In the genomic region with DNA sequence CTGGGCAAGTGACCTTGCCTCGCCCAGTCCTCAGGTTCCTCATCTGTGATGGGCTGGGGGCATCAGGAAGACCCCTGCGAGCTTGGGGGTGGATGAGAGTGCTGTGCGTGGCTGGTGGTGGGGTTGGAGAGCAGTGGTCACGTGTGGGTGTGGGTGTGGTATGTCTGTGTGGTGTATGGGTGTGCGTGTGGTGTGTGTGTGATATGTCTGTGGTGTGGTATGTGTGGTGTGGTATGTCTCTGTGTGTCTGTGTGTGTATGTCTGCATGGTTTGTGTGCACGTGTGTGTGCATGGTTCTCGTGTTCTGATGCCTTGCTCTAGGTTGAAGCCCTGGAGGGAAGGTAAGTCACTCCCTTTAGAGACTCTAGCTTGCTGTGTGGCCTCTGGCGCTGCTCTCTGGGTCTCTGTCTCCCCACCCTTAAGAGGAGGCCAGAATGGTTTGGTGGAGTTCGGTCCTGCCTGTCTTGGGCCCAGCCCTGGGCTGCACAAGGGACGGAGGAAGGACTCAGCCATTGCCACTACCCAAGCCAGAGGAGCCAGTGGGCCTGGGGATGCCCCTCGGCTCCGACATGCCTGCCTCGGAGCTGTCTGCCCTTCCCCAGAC, we compare ENCODE assay signal across 13 cellular contexts.
DNase-seq lines count a peak whose midpoint lies in the region; ATAC-seq, FAIRE-seq and TF ChIP-seq lines count a peak whose summit lies in the region.
"Had no signal": no experiment of that assay in that cellular context is flagged by ENCODE, and none has a peak within 500 bp of the region (broad histone marks: within the 10 kb centered on the region; RNA-seq: fewer than 3 reads in every experiment).

No MANE protein-coding gene starts in this region.

- H3K27me3 ChIP-seq in heart right ventricle: no peaks in the 10 kb centered on the region
- H3K27me3 ChIP-seq in bronchial epithelial cell (ENCODE audit: control insufficient read depth, insufficient read depth, low read length): no peaks in the 10 kb centered on the region
- H3K27me3 ChIP-seq in neural progenitor cell: no peaks in the 10 kb centered on the region
- H3K27me3 ChIP-seq in testis: no peaks in the 10 kb centered on the region
- H3K27me3 ChIP-seq in left lung: no peaks in the 10 kb centered on the region

- intact Hi-C loops in heart right ventricle (cut with DNase I): loop anchor here in 2 of 10 donors (5.0 to 10.0 kb wide), 2 partner anchors 36 to 78 kb away; no protein-coding TSS in a partner anchor
- intact Hi-C loops in cardiac septum (cut with DNase I): loop anchor here (5.0 kb wide), 1 partner anchor 36 kb away; no protein-coding TSS in a partner anchor
- intact Hi-C loops in testis (cut with DNase I; ENCODE audit: low total_unique reads): no loop called here
- intact Hi-C loops in left lung (cut with DNase I): no loop called here

- ATAC-seq in heart right ventricle (no peak), left lung (no peak)
- ATAC-seq: naive thymus-derived CD8-positive, alpha-beta T cell had no signal

- no peak for TF ChIP-seq POLR2A in testis (IDR thresholded peaks at IDR 0.05)

- H3K27me3 Mint-ChIP-seq in neural progenitor cell (ENCODE audit: insufficient read depth, low read depth): peaks cover 5% of the 10 kb centered on the region
- H3K27me3 Mint-ChIP-seq: activated CD4-positive, alpha-beta T cell treated with anti-CD3 and anti-CD28 coated beads, Interleukin-2, amount 10 ng/mL, durations not matched to agents 7 days and 5 days; naive thymus-derived CD8-positive, alpha-beta T cell; T-cell had no signal

- 79 to 83% methylated on average over 13 of the region's 13 CpGs for WGBS in heart right ventricle, 2 donors
- 83% methylated on average over 13 of the region's 13 CpGs for WGBS in urinary bladder
- WGBS in testis, 2 donors: 92 to 95% methylated on average over 7 to 13 of the region's 13 CpGs

- H3F3A ChIP-seq in neural progenitor cell (ENCODE audit: low read depth): no peaks in the 10 kb centered on the region

- H3K36me3 Mint-ChIP-seq in neural progenitor cell: no peaks in the 10 kb centered on the region
- H3K36me3 Mint-ChIP-seq: naive thymus-derived CD8-positive, alpha-beta T cell had no signal

- peak; percentile 88 for FAIRE-seq in bronchial epithelial cell (lab: Jason Lieb, UNC)

- peak overlapping the region; percentile 33 to 69 (median 59) for H3K27ac ChIP-seq in heart right ventricle
- H3K27ac ChIP-seq in neural progenitor cell: no peak overlapping the region
- peak overlapping the region; percentile 79 for H3K27ac ChIP-seq in urinary bladder (ENCODE audit: low read depth)
- no peak overlapping the region for H3K27ac ChIP-seq in testis
- no peak overlapping the region for H3K27ac ChIP-seq in left lung

- H3K9me3 ChIP-seq in heart right ventricle: no peaks in the 10 kb centered on the region
- no peaks in the 10 kb centered on the region for H3K9me3 ChIP-seq in neural progenitor cell (ENCODE audit: low read depth)
- H3K9me3 ChIP-seq in testis: no peaks in the 10 kb centered on the region
- H3K9me3 ChIP-seq in left lung: no peaks in the 10 kb centered on the region

- H3K4me3 ChIP-seq in heart right ventricle: no peak overlapping the region
- H3K4me3 ChIP-seq in bronchial epithelial cell (ENCODE audit: low read depth, low read length): no peak overlapping the region
- H3K4me3 ChIP-seq in neural progenitor cell: no peak overlapping the region
- H3K4me3 ChIP-seq in urinary bladder (ENCODE audit: low read depth, low read length): no peak overlapping the region
- no peak overlapping the region for H3K4me3 ChIP-seq in testis
- no peak overlapping the region for H3K4me3 ChIP-seq in left lung

- DNase-seq in heart right ventricle: no peak
- DNase-seq in cardiac septum (ENCODE audit: low spot score): no peak
- no peak for DNase-seq in bronchial epithelial cell (ENCODE audit: low read depth)
- no peak for DNase-seq in neural progenitor cell (ENCODE audit: low spot score)
- DNase-seq in testis: no peak
- DNase-seq in NCI-H526 treated with DMSO at 0.1 percent for 48 hours (lab: John Stamatoyannopoulos, UW): no peak
- no peak for DNase-seq in left lung
- DNase-seq: activated CD4-positive, alpha-beta T cell treated with anti-CD3 and anti-CD28 coated beads, Interleukin-2, amount 10 ng/mL, durations not matched to agents 7 days and 5 days; central memory CD4-positive, alpha-beta T cell; naive thymus-derived CD8-positive, alpha-beta T cell; T-cell had no signal

- H3K4me3 Mint-ChIP-seq in neural progenitor cell: no peak overlapping the region
- H3K4me3 Mint-ChIP-seq: activated CD4-positive, alpha-beta T cell treated with anti-CD3 and anti-CD28 coated beads, Interleukin-2, amount 10 ng/mL, durations not matched to agents 7 days and 5 days; naive thymus-derived CD8-positive, alpha-beta T cell; T-cell had no signal

- H3K4me1 Mint-ChIP-seq in neural progenitor cell: peaks cover 6% of the 10 kb centered on the region
- H3K4me1 Mint-ChIP-seq: activated CD4-positive, alpha-beta T cell treated with anti-CD3 and anti-CD28 coated beads, Interleukin-2, amount 10 ng/mL, durations not matched to agents 7 days and 5 days had no signal

- H3K79me2 ChIP-seq in neural progenitor cell (ENCODE audit: low read depth): no peaks in the 10 kb centered on the region

- H3K4me1 ChIP-seq in heart right ventricle (peaks cover 54 to 79% (median 77%) of the 10 kb centered on the region in 9 donors), neural progenitor cell (no peaks in the 10 kb centered on the region), urinary bladder (ENCODE audit: insufficient read depth) (no peaks in the 10 kb centered on the region), testis (peaks cover 50% of the 10 kb centered on the region), left lung (peaks cover 46 to 68% of the 10 kb centered on the region in 2 donors)

- H3K9me3 Mint-ChIP-seq in neural progenitor cell: no peaks in the 10 kb centered on the region
- H3K9me3 Mint-ChIP-seq: activated CD4-positive, alpha-beta T cell treated with anti-CD3 and anti-CD28 coated beads, Interleukin-2, amount 10 ng/mL, durations not matched to agents 7 days and 5 days; activated T-helper 2 cell treated with anti-CD3 and anti-CD28 coated beads, Interferon-gamma antibody, Interleukin-2, Interleukin-4, amounts not matched to agents 10 μg/mL and 5 μg/mL and 100 μg/mL, durations not matched to agents 14 hours and 24 hours and 36 hours; naive thymus-derived CD8-positive, alpha-beta T cell; T-cell had no signal

- H3K27ac Mint-ChIP-seq in neural progenitor cell: peak overlapping the region; percentile 88
- H3K27ac Mint-ChIP-seq: activated CD4-positive, alpha-beta T cell treated with anti-CD3 and anti-CD28 coated beads, Interleukin-2, amount 10 ng/mL, durations not matched to agents 7 days and 5 days; activated T-helper 2 cell treated with anti-CD3 and anti-CD28 coated beads, Interferon-gamma antibody, Interleukin-2, Interleukin-4, amounts not matched to agents 10 μg/mL and 5 μg/mL and 100 μg/mL, durations not matched to agents 14 hours and 24 hours and 36 hours had no signal

- H4K20me1 ChIP-seq in neural progenitor cell (ENCODE audit: low read depth): peaks cover 33% of the 10 kb centered on the region

- H3K36me3 ChIP-seq in heart right ventricle (peaks cover 0 to 71% (median 14%) of the 10 kb centered on the region in 9 donors), bronchial epithelial cell (ENCODE audit: control insufficient read depth, insufficient read depth, low read length) (peaks cover 50% of the 10 kb centered on the region), neural progenitor cell (no peaks in the 10 kb centered on the region), urinary bladder (ENCODE audit: insufficient read depth) (no peaks in the 10 kb centered on the region), testis (ENCODE audit: low read depth, missing control alignments) (no peaks in the 10 kb centered on the region), left lung (peaks cover 0 to 79% of the 10 kb centered on the region in 2 donors)

- no peak overlapping the region for H3K4me2 ChIP-seq in neural progenitor cell

- no peak for TF ChIP-seq CTCF in heart right ventricle (IDR thresholded peaks at IDR 0.05)
- no peak for TF ChIP-seq CTCF in bronchial epithelial cell (IDR thresholded peaks at IDR 0.05; ENCODE audit: insufficient read depth, low read length, severe bottlenecking)
- no peak for TF ChIP-seq CTCF in neural progenitor cell (IDR thresholded peaks at IDR 0.05)
- TF ChIP-seq CTCF in testis (IDR thresholded peaks at IDR 0.05): no peak
- no peak for TF ChIP-seq CTCF in left lung (IDR thresholded peaks at IDR 0.05)

- H2AFZ ChIP-seq in neural progenitor cell (replicated peaks): no peak overlapping the region

- no peak overlapping the region for H3K9ac ChIP-seq in neural progenitor cell

Comparison
In these comparisons a context has a peak if more than half of its experiments do, and no peak if none do; other contexts are left out.
1. H3K27ac ChIP-seq: peak in heart right ventricle (10 of 10) and urinary bladder (single experiment); none in neural progenitor cell (single experiment), testis (0 of 2) and left lung (0 of 2).